18 cellular contexts compared by ENCODE assay signal in genomic region chr11:44136176-44136945, GRCh38.
"Had no signal": no experiment of that assay in that cellular context is flagged by ENCODE, and none has a peak within 500 bp of the region (broad histone marks: within the 10 kb centered on the region; RNA-seq: fewer than 3 reads in every experiment).

No MANE protein-coding gene starts in this region.

- H3K4me3 ChIP-seq: breast epithelium, dorsolateral prefrontal cortex, tibial artery had no signal

- H3K27ac Mint-ChIP-seq: activated CD4-positive, alpha-beta memory T cell treated with anti-CD3 and anti-CD28 coated beads for 36 hours; activated naive CD8-positive, alpha-beta T cell treated with anti-CD3 and anti-CD28 coated beads for 36 hours; activated T-cell treated with anti-CD3 and anti-CD28 coated beads, Interleukin-2, amount 50 U/mL, for 72 hours; endodermal cell; naive thymus-derived CD4-positive, alpha-beta T cell; stimulated activated memory B cell treated with anti-CD40 and anti-IgM and Interleukin-4, amounts not matched to agents 10 μg/mL and 1 μg/mL and 100 μg/mL, for 72 hours; T-cell had no signal

- H3K27me3 ChIP-seq: breast epithelium, dorsolateral prefrontal cortex, neutrophil, tibial artery had no signal

- DNase-seq: activated CD4-positive, alpha-beta memory T cell treated with anti-CD3 and anti-CD28 coated beads for 36 hours; activated gamma-delta T cell; activated naive CD8-positive, alpha-beta T cell treated with anti-CD3 and anti-CD28 coated beads for 36 hours; activated T-cell treated with anti-CD3 and anti-CD28 coated beads, Interleukin-2, amount 50 U/mL, for 72 hours; dorsolateral prefrontal cortex; endodermal cell; erythroblast; islet precursor cell; naive thymus-derived CD4-positive, alpha-beta T cell; stimulated activated CD4-positive, alpha-beta T cell treated with anti-CD3 and anti-CD28 coated beads, Interleukin-12 subunit alpha, Interleukin-12 subunit beta, amount 100 ng/mL, for 4 hours; T-cell; T1000; tibial artery had no signal

- H3K4me1 ChIP-seq: breast epithelium had no signal

- H3K36me3 ChIP-seq: breast epithelium had no signal

- H3K27me3 Mint-ChIP-seq: activated CD4-positive, alpha-beta memory T cell treated with anti-CD3 and anti-CD28 coated beads for 36 hours; activated naive CD8-positive, alpha-beta T cell treated with anti-CD3 and anti-CD28 coated beads for 36 hours; naive thymus-derived CD4-positive, alpha-beta T cell; stimulated activated memory B cell treated with anti-CD40 and anti-IgM and Interleukin-4, amounts not matched to agents 10 μg/mL and 1 μg/mL and 100 μg/mL, for 72 hours; T-cell had no signal

- H3K9me3 ChIP-seq: breast epithelium, neutrophil, tibial artery had no signal

- FAIRE-seq: urothelium cell line had no signal

- H3K4me1 Mint-ChIP-seq: activated naive CD8-positive, alpha-beta T cell treated with anti-CD3 and anti-CD28 coated beads for 36 hours; stimulated activated memory B cell treated with anti-CD40 and anti-IgM and Interleukin-4, amounts not matched to agents 10 μg/mL and 1 μg/mL and 100 μg/mL, for 72 hours; T-cell had no signal

- H3K9me3 Mint-ChIP-seq: activated CD4-positive, alpha-beta memory T cell treated with anti-CD3 and anti-CD28 coated beads for 36 hours; activated naive CD8-positive, alpha-beta T cell treated with anti-CD3 and anti-CD28 coated beads for 36 hours; activated T-cell treated with anti-CD3 and anti-CD28 coated beads, Interleukin-2, amount 50 U/mL, for 72 hours; endodermal cell; stimulated activated memory B cell treated with anti-CD40 and anti-IgM and Interleukin-4, amounts not matched to agents 10 μg/mL and 1 μg/mL and 100 μg/mL, for 72 hours; T-cell had no signal

- ATAC-seq: activated T-cell treated with anti-CD3 and anti-CD28 coated beads, Interleukin-2, amount 50 U/mL, for 72 hours; left lobe of liver; naive thymus-derived CD4-positive, alpha-beta T cell; stimulated activated memory B cell treated with anti-CD40 and anti-IgM and Interleukin-4, amounts not matched to agents 10 μg/mL and 1 μg/mL and 100 μg/mL, for 72 hours; T-cell had no signal

- H3K27ac ChIP-seq: breast epithelium, dorsolateral prefrontal cortex, neutrophil had no signal

- H3K4me3 Mint-ChIP-seq: activated CD4-positive, alpha-beta memory T cell treated with anti-CD3 and anti-CD28 coated beads for 36 hours; activated naive CD8-positive, alpha-beta T cell treated with anti-CD3 and anti-CD28 coated beads for 36 hours; activated T-cell treated with anti-CD3 and anti-CD28 coated beads, Interleukin-2, amount 50 U/mL, for 72 hours; endodermal cell; naive thymus-derived CD4-positive, alpha-beta T cell; stimulated activated memory B cell treated with anti-CD40 and anti-IgM and Interleukin-4, amounts not matched to agents 10 μg/mL and 1 μg/mL and 100 μg/mL, for 72 hours; T-cell had no signal
